8 cellular contexts compared by ENCODE assay signal in the genomic region with DNA sequence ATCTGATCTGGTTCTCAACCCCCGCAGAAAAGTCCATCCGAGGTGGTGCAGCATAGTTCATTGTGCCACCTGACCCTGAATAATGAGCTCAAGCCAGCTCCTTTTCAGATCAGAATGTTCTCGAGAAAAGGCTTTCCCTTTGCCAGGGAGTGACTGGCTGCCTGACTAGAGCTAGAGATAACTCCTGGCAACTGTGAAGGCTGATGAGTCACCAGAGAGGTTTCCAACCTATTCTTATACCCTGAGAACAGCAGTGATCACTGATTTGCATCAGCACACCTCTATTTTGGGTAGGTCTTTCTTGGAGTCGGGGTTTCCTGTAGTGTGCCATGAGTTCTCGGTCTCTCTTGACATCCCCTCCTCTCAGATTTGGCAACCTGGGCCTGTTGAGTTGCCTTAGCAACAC.
A peak's percentile ranks its signal among the peaks of the same experiment; 100 is the strongest.
DNase-seq lines count a peak whose midpoint lies in the region; ATAC-seq and TF ChIP-seq lines count a peak whose summit lies in the region.

No MANE protein-coding gene starts in this region.

- no peak for TF ChIP-seq CTCF in upper lobe of right lung (IDR thresholded peaks at IDR 0.05)

- peak; percentile 23 for DNase-seq in activated naive CD4-positive, alpha-beta T cell treated with Interleukin-2 at 50 U/mL for 16 hours
- DNase-seq in activated naive CD4-positive, alpha-beta T cell (lab: John Stamatoyannopoulos, UW): no peak
- peak; percentile 84 for DNase-seq in adipocyte (ENCODE audit: low read depth)
- DNase-seq in inferior parietal cortex (ENCODE audit: extremely low spot score): peak; percentile 74
- DNase-seq in upper lobe of right lung: no peak
- DNase-seq in NCI-H2196 treated with DMSO at 0.1 percent for 48 hours (lab: John Stamatoyannopoulos, UW; ENCODE audit: unreplicated experiment): no peak
- DNase-seq in DMS 273 treated with DMSO at 0.1 percent for 48 hours (lab: John Stamatoyannopoulos, UW): no peak

- H3K36me3 ChIP-seq in adipocyte (ENCODE audit: control insufficient read depth, insufficient read depth, low read length, severe bottlenecking) (no peaks in the 10 kb centered on the region), upper lobe of right lung (no peaks in the 10 kb centered on the region)

- H3K4me3 ChIP-seq in adipocyte (ENCODE audit: low read length) (no peak overlapping the region), upper lobe of right lung (no peak overlapping the region)

- no peaks in the 10 kb centered on the region for H3K9me3 ChIP-seq in adipocyte (ENCODE audit: control insufficient read depth, low read length)
- no peaks in the 10 kb centered on the region for H3K9me3 ChIP-seq in upper lobe of right lung

- H3K27me3 ChIP-seq in adipocyte (replicated peaks; ENCODE audit: control insufficient read depth, insufficient read depth, low read length) (no peaks in the 10 kb centered on the region), upper lobe of right lung (no peaks in the 10 kb centered on the region)

- peak; percentile 64 for ATAC-seq in HG03135 (IDR thresholded peaks at IDR 0.05; ENCODE audit: unreplicated experiment)
- ATAC-seq in upper lobe of right lung: peak; percentile 46

- H3K27ac ChIP-seq in upper lobe of right lung: no peak overlapping the region

- peak overlapping the region; percentile 24 for H3K9ac ChIP-seq in adipocyte (ENCODE audit: low read length)

- intact Hi-C loops in upper lobe of right lung (cut with DNase I): no loop called here

- H3K4me1 ChIP-seq in adipocyte (ENCODE audit: control insufficient read depth, insufficient read depth, low read length): peaks cover 39% of the 10 kb centered on the region
- peaks cover 16% of the 10 kb centered on the region for H3K4me1 ChIP-seq in upper lobe of right lung

Comparison
In these comparisons a context has a peak if more than half of its experiments do, and no peak if none do; other contexts are left out.
1. DNase-seq: peak in activated naive CD4-positive, alpha-beta T cell treated with Interleukin-2 at 50 U/mL for 16 hours (single experiment), adipocyte (single experiment) and inferior parietal cortex (single experiment); none in activated naive CD4-positive, alpha-beta T cell (0 of 4), upper lobe of right lung (single experiment), NCI-H2196 treated with DMSO at 0.1 percent for 48 hours (single experiment) and DMS 273 treated with DMSO at 0.1 percent for 48 hours (single experiment).